1 cellular context compared by ENCODE assay signal in the genomic region with DNA sequence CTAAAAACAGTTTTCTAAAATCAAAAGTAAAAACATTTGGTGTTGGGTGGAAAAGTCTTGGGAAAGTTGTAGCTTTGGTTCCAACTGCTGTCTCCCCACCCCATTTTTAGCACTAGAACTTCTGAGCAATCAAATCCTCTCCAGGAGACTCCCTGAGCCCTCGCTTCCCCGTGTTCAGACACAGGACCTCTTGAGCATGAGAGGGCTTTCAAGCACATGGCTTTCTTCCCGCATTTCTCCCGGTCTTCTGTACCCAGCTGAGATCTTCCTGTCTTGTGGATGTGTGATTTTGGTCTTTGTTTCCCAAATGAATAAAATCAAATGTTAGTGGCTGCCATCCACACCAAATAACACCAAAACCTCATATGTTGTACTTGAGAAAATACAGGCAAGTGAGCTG.
TF ChIP-seq lines count a peak whose summit lies in the region.

No MANE protein-coding gene starts in this region.

TF ChIP-seq in GM23338, 12 proteins besides CTCF, POLR2A, EP300 and RAD21 (continued from another document):
- TF ChIP-seq, protein P1, sequence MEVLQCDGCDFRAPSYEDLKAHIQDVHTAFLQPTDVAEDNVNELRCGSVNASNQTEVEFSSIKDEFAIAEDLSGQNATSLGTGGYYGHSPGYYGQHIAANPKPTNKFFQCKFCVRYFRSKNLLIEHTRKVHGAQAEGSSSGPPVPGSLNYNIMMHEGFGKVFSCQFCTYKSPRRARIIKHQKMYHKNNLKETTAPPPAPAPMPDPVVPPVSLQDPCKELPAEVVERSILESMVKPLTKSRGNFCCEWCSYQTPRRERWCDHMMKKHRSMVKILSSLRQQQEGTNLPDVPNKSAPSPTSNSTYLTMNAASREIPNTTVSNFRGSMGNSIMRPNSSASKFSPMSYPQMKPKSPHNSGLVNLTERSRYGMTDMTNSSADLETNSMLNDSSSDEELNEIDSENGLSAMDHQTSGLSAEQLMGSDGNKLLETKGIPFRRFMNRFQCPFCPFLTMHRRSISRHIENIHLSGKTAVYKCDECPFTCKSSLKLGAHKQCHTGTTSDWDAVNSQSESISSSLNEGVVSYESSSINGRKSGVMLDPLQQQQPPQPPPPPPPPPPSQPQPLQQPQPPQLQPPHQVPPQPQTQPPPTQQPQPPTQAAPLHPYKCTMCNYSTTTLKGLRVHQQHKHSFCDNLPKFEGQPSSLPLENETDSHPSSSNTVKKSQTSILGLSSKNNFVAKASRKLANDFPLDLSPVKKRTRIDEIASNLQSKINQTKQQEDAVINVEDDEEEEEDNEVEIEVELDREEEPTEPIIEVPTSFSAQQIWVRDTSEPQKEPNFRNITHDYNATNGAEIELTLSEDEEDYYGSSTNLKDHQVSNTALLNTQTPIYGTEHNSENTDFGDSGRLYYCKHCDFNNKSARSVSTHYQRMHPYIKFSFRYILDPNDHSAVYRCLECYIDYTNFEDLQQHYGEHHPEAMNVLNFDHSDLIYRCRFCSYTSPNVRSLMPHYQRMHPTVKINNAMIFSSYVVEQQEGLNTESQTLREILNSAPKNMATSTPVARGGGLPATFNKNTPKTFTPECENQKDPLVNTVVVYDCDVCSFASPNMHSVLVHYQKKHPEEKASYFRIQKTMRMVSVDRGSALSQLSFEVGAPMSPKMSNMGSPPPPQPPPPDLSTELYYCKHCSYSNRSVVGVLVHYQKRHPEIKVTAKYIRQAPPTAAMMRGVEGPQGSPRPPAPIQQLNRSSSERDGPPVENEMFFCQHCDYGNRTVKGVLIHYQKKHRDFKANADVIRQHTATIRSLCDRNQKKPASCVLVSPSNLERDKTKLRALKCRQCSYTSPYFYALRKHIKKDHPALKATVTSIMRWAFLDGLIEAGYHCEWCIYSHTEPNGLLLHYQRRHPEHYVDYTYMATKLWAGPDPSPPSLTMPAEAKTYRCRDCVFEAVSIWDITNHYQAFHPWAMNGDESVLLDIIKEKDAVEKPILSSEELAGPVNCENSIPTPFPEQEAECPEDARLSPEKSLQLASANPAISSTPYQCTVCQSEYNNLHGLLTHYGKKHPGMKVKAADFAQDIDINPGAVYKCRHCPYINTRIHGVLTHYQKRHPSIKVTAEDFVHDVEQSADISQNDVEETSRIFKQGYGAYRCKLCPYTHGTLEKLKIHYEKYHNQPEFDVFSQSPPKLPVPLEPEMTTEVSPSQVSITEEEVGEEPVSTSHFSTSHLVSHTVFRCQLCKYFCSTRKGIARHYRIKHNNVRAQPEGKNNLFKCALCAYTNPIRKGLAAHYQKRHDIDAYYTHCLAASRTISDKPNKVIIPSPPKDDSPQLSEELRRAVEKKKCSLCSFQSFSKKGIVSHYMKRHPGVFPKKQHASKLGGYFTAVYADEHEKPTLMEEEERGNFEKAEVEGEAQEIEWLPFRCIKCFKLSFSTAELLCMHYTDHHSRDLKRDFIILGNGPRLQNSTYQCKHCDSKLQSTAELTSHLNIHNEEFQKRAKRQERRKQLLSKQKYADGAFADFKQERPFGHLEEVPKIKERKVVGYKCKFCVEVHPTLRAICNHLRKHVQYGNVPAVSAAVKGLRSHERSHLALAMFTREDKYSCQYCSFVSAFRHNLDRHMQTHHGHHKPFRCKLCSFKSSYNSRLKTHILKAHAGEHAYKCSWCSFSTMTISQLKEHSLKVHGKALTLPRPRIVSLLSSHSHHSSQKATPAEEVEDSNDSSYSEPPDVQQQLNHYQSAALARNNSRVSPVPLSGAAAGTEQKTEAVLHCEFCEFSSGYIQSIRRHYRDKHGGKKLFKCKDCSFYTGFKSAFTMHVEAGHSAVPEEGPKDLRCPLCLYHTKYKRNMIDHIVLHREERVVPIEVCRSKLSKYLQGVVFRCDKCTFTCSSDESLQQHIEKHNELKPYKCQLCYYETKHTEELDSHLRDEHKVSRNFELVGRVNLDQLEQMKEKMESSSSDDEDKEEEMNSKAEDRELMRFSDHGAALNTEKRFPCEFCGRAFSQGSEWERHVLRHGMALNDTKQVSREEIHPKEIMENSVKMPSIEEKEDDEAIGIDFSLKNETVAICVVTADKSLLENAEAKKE (CRISPR knock-in tag; IDR thresholded peaks at IDR 0.05), result no peak
- TF ChIP-seq EZH2phosphoT487 (IDR thresholded peaks at IDR 0.05; ENCODE audit: unreplicated experiment) (no peak), CREB1 (CRISPR knock-in tag; IDR thresholded peaks at IDR 0.05; ENCODE audit: low read depth) (no peak), EZH2 (IDR thresholded peaks at IDR 0.05; ENCODE audit: low read depth, unreplicated experiment) (no peak)
